13 cellular contexts compared by ENCODE assay signal in the genomic region with DNA sequence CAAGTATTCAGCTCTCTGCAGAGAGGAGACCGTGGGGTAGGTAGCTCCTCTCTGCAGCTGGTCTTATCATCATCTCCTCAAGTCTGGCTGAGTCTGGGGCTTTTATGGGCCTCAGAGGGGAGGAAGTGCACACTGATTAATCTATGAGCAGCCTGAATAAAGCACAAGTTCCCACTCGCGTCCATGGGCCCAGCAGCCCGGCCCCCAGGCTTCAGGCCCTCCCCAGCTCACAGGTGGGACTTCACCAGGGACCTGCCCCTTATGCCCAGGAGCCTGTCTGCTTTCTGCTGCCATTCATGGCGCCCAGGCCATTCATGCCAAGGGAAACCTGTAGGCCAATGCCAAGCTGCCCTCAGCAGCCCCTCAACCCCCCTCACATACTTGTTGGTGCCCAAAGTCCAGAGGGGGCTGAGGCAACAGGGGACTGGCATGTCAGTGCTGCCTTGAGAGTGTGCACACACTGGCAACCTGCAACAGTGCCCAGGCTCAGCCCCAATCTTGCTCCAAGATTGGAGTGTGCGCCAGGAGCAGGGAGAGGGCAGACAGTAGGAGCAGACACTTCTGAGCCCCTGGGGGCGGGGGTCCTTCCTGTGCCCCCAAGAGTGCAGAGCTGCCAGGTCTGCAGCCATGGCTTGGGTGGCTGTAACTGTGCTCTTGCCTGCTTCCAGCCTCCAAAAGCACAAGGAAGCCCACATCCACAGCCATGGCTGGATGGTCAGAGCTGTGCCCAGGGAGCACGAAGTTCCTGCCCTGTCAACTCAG.
"Had no signal": no experiment of that assay in that cellular context is flagged by ENCODE, and none has a peak within 500 bp of the region (broad histone marks: within the 10 kb centered on the region; RNA-seq: fewer than 3 reads in every experiment).

No MANE protein-coding gene starts in this region.

- H3K9me3 ChIP-seq: esophagus squamous epithelium, neutrophil, pancreas had no signal

- H3K4me1 ChIP-seq: esophagus squamous epithelium, heart right ventricle, pancreas, tibial nerve had no signal

- H3K4me3 ChIP-seq: esophagus squamous epithelium, heart right ventricle, pancreas, tibial nerve had no signal

- H3K27ac ChIP-seq: esophagus squamous epithelium, heart right ventricle, neutrophil, pancreas, tibial nerve, WERI-Rb-1 had no signal

- H3K27me3 ChIP-seq: esophagus squamous epithelium, heart right ventricle, neutrophil, pancreas, tibial nerve had no signal

- H3K36me3 ChIP-seq: esophagus squamous epithelium, heart right ventricle, neutrophil, pancreas, tibial nerve, WERI-Rb-1 had no signal

- ATAC-seq: effector memory CD8-positive, alpha-beta T cell; heart right ventricle; pancreas had no signal

- DNase-seq: activated CD4-positive, alpha-beta T cell treated with anti-CD3 and anti-CD28 coated beads, Interleukin-2, amount 50 U/mL, for 48 hours; activated gamma-delta T cell; dermis blood vessel endothelial cell; effector memory CD8-positive, alpha-beta T cell; esophagus squamous epithelium; heart right ventricle; kidney glomerular epithelial cell; natural killer cell; stimulated activated naive CD4-positive, alpha-beta T cell treated with Interleukin-2 at 50 U/mL for 16 hours; WERI-Rb-1 had no signal
